25 cellular contexts compared by ENCODE assay signal in the genomic region with DNA sequence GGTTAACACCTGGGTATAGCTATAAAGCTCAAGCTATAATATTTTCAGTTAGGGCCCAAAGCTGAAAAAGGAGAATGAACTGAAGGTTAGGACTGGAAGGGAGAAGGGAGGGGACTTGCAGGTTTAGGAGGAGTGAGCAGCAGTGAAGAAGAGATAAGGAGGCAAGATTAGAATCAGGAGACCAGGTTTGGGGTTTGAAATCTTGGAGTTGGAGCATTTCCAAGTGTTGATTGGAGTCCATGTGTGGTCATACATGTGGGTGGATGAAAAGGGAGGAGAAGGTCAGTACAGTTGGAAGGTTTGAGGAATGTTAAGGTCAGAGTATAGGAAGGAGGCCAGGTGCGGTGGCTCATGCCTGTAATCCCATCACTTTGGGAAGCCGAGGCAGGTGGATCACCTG.
"Had no signal": no experiment of that assay in that cellular context is flagged by ENCODE, and none has a peak within 500 bp of the region (broad histone marks: within the 10 kb centered on the region; RNA-seq: fewer than 3 reads in every experiment).

No MANE protein-coding gene starts in this region.

- H3K4me1 ChIP-seq: foreskin keratinocyte, heart left ventricle, left lung, lower lobe of right lung had no signal

- H3K79me2 ChIP-seq: hepatocyte had no signal

- H3K9me3 ChIP-seq: left lung, lower lobe of right lung, mucosa of descending colon had no signal

- H3K4me3 Mint-ChIP-seq: immature natural killer cell, mesothelial cell of epicardium, naive B cell had no signal

- H3K4me2 ChIP-seq: hepatocyte had no signal

- H3K27me3 ChIP-seq: dorsolateral prefrontal cortex, foreskin keratinocyte, gastroesophageal sphincter, heart left ventricle, hepatocyte, left lung had no signal

- H3K36me3 ChIP-seq: gastroesophageal sphincter, heart left ventricle, left lung, lower lobe of right lung had no signal

- H3K9me3 Mint-ChIP-seq: immature natural killer cell, naive B cell had no signal

- FAIRE-seq: colon, frontal cortex, kidney had no signal

- H3K4me1 Mint-ChIP-seq: immature natural killer cell, mesothelial cell of epicardium had no signal

- H3K36me3 Mint-ChIP-seq: immature natural killer cell, mesothelial cell of epicardium, naive B cell had no signal

- H2AFZ ChIP-seq: hepatocyte had no signal

- H3K27ac ChIP-seq: coronary artery, dorsolateral prefrontal cortex, epithelial cell of prostate, foreskin keratinocyte, heart left ventricle, hepatocyte, left lung, lower lobe of right lung had no signal

- H3K27ac Mint-ChIP-seq: immature natural killer cell, mesothelial cell of epicardium had no signal

- DNase-seq: dermis blood vessel endothelial cell; dorsolateral prefrontal cortex; effector CD4-positive, alpha-beta T cell; effector memory CD4-positive, alpha-beta T cell; foreskin keratinocyte; heart left ventricle; hypothalamus; immature natural killer cell; islet precursor cell; kidney; kidney glomerular epithelial cell; left lung; left ventricle myocardium superior; lower lobe of right lung; mesenchymal stem cell; mucosa of descending colon; naive B cell had no signal

- ATAC-seq: esophagus mucosa, foreskin keratinocyte, gastroesophageal sphincter, heart left ventricle, left lung, left ventricle myocardium superior, lower lobe of right lung, mucosa of descending colon had no signal

- H3K4me3 ChIP-seq: coronary artery, dorsolateral prefrontal cortex, gastroesophageal sphincter, heart left ventricle, hepatocyte, left lung, lower lobe of right lung, mucosa of descending colon had no signal
